16 cellular contexts compared by ENCODE assay signal in the genomic region with DNA sequence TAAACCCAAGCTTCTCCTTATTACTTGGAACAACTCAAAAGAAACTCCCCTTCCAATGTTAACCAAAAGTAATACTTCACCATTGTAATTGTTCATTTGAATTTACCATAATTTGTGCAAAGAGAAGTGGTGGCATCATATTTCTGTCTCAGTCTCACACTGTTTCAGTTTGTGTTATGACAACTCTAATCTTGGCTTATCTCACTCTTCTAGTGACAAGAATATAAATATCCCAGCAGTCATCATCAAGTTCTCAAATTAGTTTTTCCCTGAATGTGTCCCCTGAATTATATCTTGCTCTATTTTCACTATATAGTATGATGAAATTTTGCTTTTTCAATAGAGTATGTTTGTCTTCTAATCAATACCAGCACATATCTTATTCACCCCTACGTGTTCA.
DNase-seq lines count a peak whose midpoint lies in the region; ATAC-seq and TF ChIP-seq lines count a peak whose summit lies in the region.
"Had no signal": no experiment of that assay in that cellular context is flagged by ENCODE, and none has a peak within 500 bp of the region (broad histone marks: within the 10 kb centered on the region; RNA-seq: fewer than 3 reads in every experiment).

No MANE protein-coding gene starts in this region.

- 0 out of 2 replicates have a peak overlapping the region, but pooled peaks have one; percentile 20 for H2AFZ ChIP-seq in OCI-LY3 (ENCODE audit: low read depth, low read length)
- H2AFZ ChIP-seq in neural cell (ENCODE audit: low read depth, low read length): no peak overlapping the region
- H2AFZ ChIP-seq: GM23248 had no signal

- peak; percentile 46 for TF ChIP-seq EP300 in neural cell (conservative IDR thresholded peaks at IDR 0.05; ENCODE audit: poor library complexity, severe bottlenecking)

- H3K9me2 ChIP-seq in neural cell (ENCODE audit: insufficient read depth, low read length): no peaks in the 10 kb centered on the region

- intact Hi-C loops in Right ventricle myocardium superior (cut with DNase I): no loop called here

- H3K4me2 ChIP-seq in OCI-LY3 (ENCODE audit: low read length) (no peak overlapping the region), neural cell (ENCODE audit: low read length) (no peak overlapping the region)

- peaks cover 0 to 6% of the 10 kb centered on the region in 2 donors for H3K9me3 ChIP-seq in right atrium auricular region
- no peaks in the 10 kb centered on the region for H3K9me3 ChIP-seq in OCI-LY3 (ENCODE audit: insufficient read depth, low read length)
- H3K9me3 ChIP-seq in neural cell (ENCODE audit: low read length): no peaks in the 10 kb centered on the region

- TF ChIP-seq RAD21 in neural cell (conservative IDR thresholded peaks at IDR 0.05): no peak

- H3K4me1 ChIP-seq in right atrium auricular region (no peaks in the 10 kb centered on the region), OCI-LY3 (ENCODE audit: low read length) (no peaks in the 10 kb centered on the region)

- no peak overlapping the region for H3K4me3 ChIP-seq in right atrium auricular region
- no peak overlapping the region for H3K4me3 ChIP-seq in OCI-LY3 (ENCODE audit: low read length)
- no peak overlapping the region for H3K4me3 ChIP-seq in neural cell (ENCODE audit: low read length)
- H3K4me3 ChIP-seq: GM12878, GM23248 had no signal

- no peaks in the 10 kb centered on the region for H3K36me3 ChIP-seq in right atrium auricular region
- no peaks in the 10 kb centered on the region for H3K36me3 ChIP-seq in OCI-LY3 (replicated peaks; ENCODE audit: low read depth, low read length)
- no peaks in the 10 kb centered on the region for H3K36me3 ChIP-seq in neural cell (ENCODE audit: insufficient read depth, low read length)

- no peak for ATAC-seq in Right ventricle myocardium superior (ENCODE audit: poor library complexity)
- no peak for ATAC-seq in HG02623 (IDR thresholded peaks at IDR 0.05; ENCODE audit: unreplicated experiment)
- ATAC-seq: GM12878 had no signal

- H3K27me3 ChIP-seq in right atrium auricular region: no peaks in the 10 kb centered on the region
- no peaks in the 10 kb centered on the region for H3K27me3 ChIP-seq in OCI-LY3 (ENCODE audit: low read depth, low read length)
- H3K27me3 ChIP-seq in neural cell (ENCODE audit: insufficient read depth, low read depth, low read length): no peaks in the 10 kb centered on the region

- peak overlapping the region; percentile 27 to 77 for H3K27ac ChIP-seq in right atrium auricular region
- H3K27ac ChIP-seq in OCI-LY3 (ENCODE audit: low read length): no peak overlapping the region
- no peak overlapping the region for H3K27ac ChIP-seq in neural cell (ENCODE audit: low read length)
- H3K27ac ChIP-seq: GM23248 had no signal

- H3K9ac ChIP-seq in OCI-LY3 (ENCODE audit: low read length): no peak overlapping the region
- H3K9ac ChIP-seq in neural cell (ENCODE audit: low read length): no peak overlapping the region
- H3K9ac ChIP-seq: GM23248 had no signal

- no peaks in the 10 kb centered on the region for H3F3A ChIP-seq in neural cell (ENCODE audit: insufficient read depth, low read length, poor library complexity, severe bottlenecking)

- DNase-seq in right atrium auricular region (ENCODE audit: low spot score): no peak
- no peak for DNase-seq in Right ventricle myocardium superior
- no peak for DNase-seq in GM03348 (ENCODE audit: low spot score)
- DNase-seq: C1 segment of cervical spinal cord; Calu3; CD4-positive, alpha-beta memory T cell; COR-L47; DMS153; DND-41; GM23248; H7; HCEC 1CT had no signal

- TF ChIP-seq CTCF in right atrium auricular region (IDR thresholded peaks at IDR 0.05) (no peak), OCI-LY3 (IDR thresholded peaks at IDR 0.05; ENCODE audit: low read depth, low read length) (no peak), neural cell (IDR thresholded peaks at IDR 0.05; ENCODE audit: poor library complexity, severe bottlenecking) (no peak)

- no peaks in the 10 kb centered on the region for H4K20me1 ChIP-seq in OCI-LY3 (ENCODE audit: insufficient read depth, low read length)
- no peaks in the 10 kb centered on the region for H4K20me1 ChIP-seq in neural cell (ENCODE audit: insufficient read depth)

- H3K79me2 ChIP-seq in OCI-LY3 (ENCODE audit: low read length) (no peaks in the 10 kb centered on the region), neural cell (replicated peaks; ENCODE audit: insufficient read depth, low read length) (no peaks in the 10 kb centered on the region)

TF ChIP-seq in neural cell, 6 proteins besides CTCF, POLR2A, EP300 and RAD21:
- TF ChIP-seq POLR2AphosphoS5 (IDR thresholded peaks at IDR 0.05): peak; percentile 22
- TF ChIP-seq TAF1 (IDR thresholded peaks at IDR 0.05; ENCODE audit: low read depth): no peak

Comparison
In these comparisons a context has a peak if more than half of its experiments do, and no peak if none do; other contexts are left out.
1. H3K27ac ChIP-seq: peak in right atrium auricular region (2 of 2); none in OCI-LY3 (single experiment) and neural cell (single experiment).